1 cellular context compared by ENCODE assay signal in genomic region chr11:126284829-126285228, GRCh38.
TF ChIP-seq lines count a peak whose summit lies in the region.

No MANE protein-coding gene starts in this region.

TF ChIP-seq in HepG2, 621 proteins besides CTCF, POLR2A, EP300 and RAD21:
- TF ChIP-seq MXD4 (CRISPR knock-in tag; IDR thresholded peaks at IDR 0.05) = no peak
- TF ChIP-seq MAFG (CRISPR knock-in tag; IDR thresholded peaks at IDR 0.05) = no peak
- TF ChIP-seq ZNF569 (CRISPR knock-in tag; IDR thresholded peaks at IDR 0.05; ENCODE audit: borderline replicate concordance) = no peak
- no peak for TF ChIP-seq ZNF552 (CRISPR knock-in tag; IDR thresholded peaks at IDR 0.05; ENCODE audit: borderline replicate concordance)
- no peak for TF ChIP-seq TCF7 (IDR thresholded peaks at IDR 0.05; ENCODE audit: low read depth)
- no peak for TF ChIP-seq ZNF563 (CRISPR knock-in tag; IDR thresholded peaks at IDR 0.05)
- TF ChIP-seq ZNF136 (CRISPR knock-in tag; IDR thresholded peaks at IDR 0.05; ENCODE audit: low read depth) = no peak
- no peak for TF ChIP-seq ZNF414 (CRISPR knock-in tag; IDR thresholded peaks at IDR 0.05)
- no peak for TF ChIP-seq MED13 (CRISPR knock-in tag; IDR thresholded peaks at IDR 0.05)
- no peak for TF ChIP-seq NR1H2 (CRISPR knock-in tag; IDR thresholded peaks at IDR 0.05; ENCODE audit: borderline replicate concordance, low read depth)
- TF ChIP-seq NFRKB (IDR thresholded peaks at IDR 0.05) = no peak
- no peak for TF ChIP-seq ZNF879 (CRISPR knock-in tag; IDR thresholded peaks at IDR 0.05)
- TF ChIP-seq SYNCRIP (IDR thresholded peaks at IDR 0.05; ENCODE audit: insufficient read depth, low read depth, low read length) = no peak
- TF ChIP-seq DZIP1 (CRISPR knock-in tag; IDR thresholded peaks at IDR 0.05) = no peak
TF ChIP-seq in HepG2: peak in this region for 0.
